21 cellular contexts compared by ENCODE assay signal in the genomic region with DNA sequence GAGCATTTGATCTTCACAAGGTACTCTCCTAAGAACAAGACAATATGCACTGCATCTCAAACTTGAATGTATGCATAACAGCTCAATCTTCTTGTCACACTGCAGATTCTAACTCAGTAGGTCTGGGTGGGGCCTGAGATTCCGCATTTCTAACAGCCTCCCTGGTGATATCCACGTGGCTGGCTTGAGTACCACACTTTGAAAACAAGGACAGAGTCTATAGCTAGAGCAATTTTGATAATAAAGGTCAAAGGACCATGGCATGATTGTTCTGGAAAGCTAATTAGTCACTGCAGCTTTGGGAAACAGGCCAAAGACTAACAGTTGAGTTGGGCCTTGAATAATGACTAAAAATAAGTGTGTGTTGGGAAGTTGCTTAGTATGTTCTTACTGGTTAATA.
"Had no signal": no experiment of that assay in that cellular context is flagged by ENCODE, and none has a peak within 500 bp of the region (broad histone marks: within the 10 kb centered on the region; RNA-seq: fewer than 3 reads in every experiment).

No MANE protein-coding gene starts in this region.

- H3K9me3 ChIP-seq: lower lobe of right lung, ovary, testis, thyroid gland, transverse colon, upper lobe of left lung, vagina had no signal

- H3K36me3 ChIP-seq: heart left ventricle, lower lobe of right lung, ovary, thyroid gland, transverse colon, upper lobe of left lung, vagina had no signal

- DNase-seq: heart left ventricle; islet precursor cell; left ventricle myocardium superior; lower lobe of right lung; mammary epithelial cell; mesenchymal stem cell; naive thymus-derived CD4-positive, alpha-beta T cell; ovary; right cardiac atrium; stimulated activated CD4-positive, alpha-beta T cell treated with anti-CD3 and anti-CD28 coated beads, Interleukin-1b, Interleukin-23, amount 100 ng/mL, for 48 hours; stimulated activated CD4-positive, alpha-beta T cell treated with anti-CD3 and anti-CD28 coated beads, Interleukin-2, amount 100 ng/mL, for 48 hours; stimulated activated CD4-positive, alpha-beta T cell treated with anti-CD3 and anti-CD28 coated beads, Interleukin-4, amount 100 ng/mL, for 4 hours; stimulated activated CD8-positive, alpha-beta memory T cell treated with anti-CD3 and anti-CD28 coated beads, Interleukin-4, amount 100 ng/mL, for 48 hours; stimulated activated naive CD4-positive, alpha-beta T cell treated with Interleukin-2 at 50 U/mL for 16 hours; stimulated activated naive CD8-positive, alpha-beta T cell treated with anti-CD3 and anti-CD28 coated beads, Interleukin-15, amount 100 ng/mL, for 72 hours; testis; thyroid gland; transverse colon; upper lobe of left lung had no signal

- H3K4me3 ChIP-seq: heart left ventricle, lower lobe of right lung, ovary, skin epidermis, testis, thyroid gland, transverse colon, upper lobe of left lung, vagina had no signal

- H3K27me3 ChIP-seq: heart left ventricle, ovary, testis, thyroid gland, transverse colon, upper lobe of left lung, vagina had no signal

- H3K27ac ChIP-seq: heart left ventricle, lower lobe of right lung, ovary, skin epidermis, testis, thyroid gland, transverse colon, upper lobe of left lung, vagina had no signal

- H3K4me1 ChIP-seq: heart left ventricle, lower lobe of right lung, testis, thyroid gland, transverse colon, upper lobe of left lung, vagina had no signal
